Comparison of ENCODE assay signal across 1 cellular context in genomic region chr17:7885357-7886226, GRCh38.
TF ChIP-seq lines count a peak whose summit lies in the region.

No MANE protein-coding gene starts in this region.

TF ChIP-seq in GM12878, 131 proteins besides CTCF, POLR2A, EP300 and RAD21 (continued from another document):
- no peak for TF ChIP-seq ELK1 (IDR thresholded peaks at IDR 0.05; ENCODE audit: low read depth, low read length)
- no peak for TF ChIP-seq HDAC2 (IDR thresholded peaks at IDR 0.05)
- peak; percentile 63 for TF ChIP-seq MLLT1 (IDR thresholded peaks at IDR 0.05)
- TF ChIP-seq ZNF24 (IDR thresholded peaks at IDR 0.05), result no peak
- TF ChIP-seq SKIL (IDR thresholded peaks at IDR 0.05; ENCODE audit: low read depth, poor library complexity, severe bottlenecking), result peak; percentile 56
- TF ChIP-seq NRF1 (conservative IDR thresholded peaks at IDR 0.05; ENCODE audit: low read depth, low read length), result no peak
- TF ChIP-seq TCF7 (IDR thresholded peaks at IDR 0.05; ENCODE audit: borderline replicate concordance), result no peak
- TF ChIP-seq JUND (IDR thresholded peaks at IDR 0.05; ENCODE audit: low read depth, low read length), result no peak; the same call in 1 of the 2 replicates
- no peak for TF ChIP-seq HSF1 (IDR thresholded peaks at IDR 0.05; ENCODE audit: low read depth, low read length)
- no peak for TF ChIP-seq MEF2A (IDR thresholded peaks at IDR 0.05; ENCODE audit: insufficient read depth, low read depth, low read length)
- no peak for TF ChIP-seq CBX5 (IDR thresholded peaks at IDR 0.05; ENCODE audit: low read depth)
